In the genomic region with DNA sequence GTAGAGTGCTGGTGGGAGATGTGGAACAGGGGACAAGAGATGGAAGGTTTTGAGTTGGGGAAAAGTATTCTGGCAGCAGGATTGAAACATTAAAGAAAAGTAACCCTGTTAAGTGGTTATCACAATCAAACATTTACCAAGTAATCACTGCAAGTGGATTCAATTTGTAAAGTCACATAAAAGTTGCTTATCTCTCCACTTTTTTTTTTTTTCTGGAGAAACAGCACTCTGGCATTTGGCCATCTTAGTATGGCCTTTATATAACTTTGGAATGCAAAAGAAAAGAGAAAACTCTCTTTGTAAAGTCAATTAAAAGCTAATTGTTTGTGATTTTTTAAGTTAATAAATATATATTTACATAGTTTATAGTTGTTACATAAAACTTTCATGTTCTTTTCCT, we compare ENCODE assay signal across 16 cellular contexts.
DNase-seq lines count a peak whose midpoint lies in the region; ATAC-seq and TF ChIP-seq lines count a peak whose summit lies in the region.
"Had no signal": no experiment of that assay in that cellular context is flagged by ENCODE, and none has a peak within 500 bp of the region (broad histone marks: within the 10 kb centered on the region; RNA-seq: fewer than 3 reads in every experiment).

No MANE protein-coding gene starts in this region.

- peak overlapping the region; percentile 77; the same call in 1 of the 2 replicates for H3K4ac ChIP-seq in IMR-90 (ENCODE audit: low read depth, low read length)

- H3K27ac ChIP-seq in BLaER1 treated with 17β-estradiol and CSF1 and Interleukin-3, amounts not matched to agents 10 nM and 100 nM, result peak overlapping the region in 2 of 11 experiments; percentile 5 to 75; a peak in 4 of 22 replicates
- H3K27ac ChIP-seq in IMR-90 (ENCODE audit: insufficient read depth, low read length), result no peak overlapping the region
- H3K27ac ChIP-seq: Peyer's patch, SK-N-MC had no signal

- no peaks in the 10 kb centered on the region for H3K36me3 ChIP-seq in BLaER1 treated with 17β-estradiol and CSF1 and Interleukin-3, amounts not matched to agents 10 nM and 100 nM
- no peaks in the 10 kb centered on the region for H3K36me3 ChIP-seq in IMR-90 (ENCODE audit: control insufficient read depth, insufficient read depth, low read length)
- no peaks in the 10 kb centered on the region for H3K36me3 ChIP-seq in adipocyte (ENCODE audit: control insufficient read depth, insufficient read depth, low read length, severe bottlenecking)
- H3K36me3 ChIP-seq: HAP-1, Peyer's patch had no signal

- TF ChIP-seq CTCF in IMR-90 (conservative IDR thresholded peaks at IDR 0.05; ENCODE audit: low read depth, low read length), result no peak
- no peak for TF ChIP-seq CTCF in natural killer cell (IDR thresholded peaks at IDR 0.05)

- in situ Hi-C loops in IMR-90 (cut with MboI; ENCODE audit: low sequenced_read_pairs), result no loop called here

- H3K4me2 ChIP-seq in BLaER1 treated with 17β-estradiol and CSF1 and Interleukin-3, amounts not matched to agents 10 nM and 100 nM, result peak overlapping the region; percentile 47 to 79 (median 65); a peak in 15 of 22 replicates
- H3K4me2 ChIP-seq in IMR-90 (ENCODE audit: low read depth, low read length), result no peak overlapping the region

- H3K4me3 ChIP-seq in BLaER1 treated with 17β-estradiol and CSF1 and Interleukin-3, amounts not matched to agents 10 nM and 100 nM, result no peak overlapping the region
- H3K4me3 ChIP-seq in IMR-90 (ENCODE audit: insufficient read depth, low read depth, low read length) (no peak overlapping the region), adipocyte (ENCODE audit: low read length) (no peak overlapping the region)
- H3K4me3 ChIP-seq: HAP-1, K562, Peyer's patch, SK-N-MC had no signal

- ATAC-seq in IMR-90 (ENCODE audit: low read depth), result no peak
- no peak for ATAC-seq in natural killer cell
- no peak for ATAC-seq in GM18873 (IDR thresholded peaks at IDR 0.05; ENCODE audit: low FRiP score, unreplicated experiment)
- ATAC-seq: K562 had no signal

- intact Hi-C loops in IMR-90 (cut with micrococcal nuclease), result no loop called here
- intact Hi-C loops in natural killer cell (cut with micrococcal nuclease), result no loop called here

- no peaks in the 10 kb centered on the region for H3K9me3 Mint-ChIP-seq in natural killer cell

- H2BK5ac ChIP-seq in IMR-90 (ENCODE audit: low read depth, low read length, poor library complexity, severe bottlenecking), result no peak overlapping the region

- TF ChIP-seq RAD21 in IMR-90 (IDR thresholded peaks at IDR 0.05; ENCODE audit: low read length), result no peak

- peak overlapping the region; percentile 66; the same call in 1 of the 2 replicates for H2AK5ac ChIP-seq in IMR-90 (ENCODE audit: low read depth, low read length)

- H3K23ac ChIP-seq in IMR-90 (ENCODE audit: low read depth, low read length), result peak overlapping the region; percentile 41; the same call in 1 of the 2 replicates

- no peaks in the 10 kb centered on the region for H3K27me3 Mint-ChIP-seq in natural killer cell (ENCODE audit: low read depth in 2 of 2)

- DNase-seq in IMR-90, result no peak
- peak; percentile 13 for DNase-seq in adipocyte (ENCODE audit: low read depth)
- DNase-seq in natural killer cell, result no peak
- no peak for DNase-seq in NCI-H69 (lab: John Stamatoyannopoulos, UW)
- no peak for DNase-seq in GDM1 (lab: John Stamatoyannopoulos, UW)
- DNase-seq: Calu3, DMS53, NCI-H1436 treated with DMSO at 0.1 percent for 48 hours, NCI-H2029 treated with DMSO at 0.1 percent for 48 hours, Peyer's patch, Right ventricle myocardium superior had no signal

- H3K9me1 ChIP-seq in IMR-90 (ENCODE audit: insufficient read depth, low read length), result no peaks in the 10 kb centered on the region

- peaks cover 0 to 23% (median 0%) of the 10 kb centered on the region in 11 experiments; a peak in 3 of 22 replicates for H3K27me3 ChIP-seq in BLaER1 treated with 17β-estradiol and CSF1 and Interleukin-3, amounts not matched to agents 10 nM and 100 nM
- no peaks in the 10 kb centered on the region for H3K27me3 ChIP-seq in IMR-90 (ENCODE audit: control insufficient read depth, insufficient read depth, low read length)
- no peaks in the 10 kb centered on the region for H3K27me3 ChIP-seq in adipocyte (replicated peaks; ENCODE audit: control insufficient read depth, insufficient read depth, low read length)
- H3K27me3 ChIP-seq: Peyer's patch had no signal

- peak overlapping the region; percentile 27; the same call in 1 of the 2 replicates for H4K91ac ChIP-seq in IMR-90 (ENCODE audit: insufficient read depth, low read depth, low read length)

- dilution Hi-C loops in IMR-90 (cut with HindIII; ENCODE audit: low sequenced_read_pairs, unreplicated experiment), result no loop called here

- H4K5ac ChIP-seq in IMR-90 (ENCODE audit: low read depth, low read length), result 0 out of 2 replicates have a peak overlapping the region, but pooled peaks have one; percentile 27

- peak overlapping the region; percentile 88 for H2BK120ac ChIP-seq in IMR-90 (ENCODE audit: low read depth, low read length)

- H3K4me1 ChIP-seq in BLaER1 treated with 17β-estradiol and CSF1 and Interleukin-3, amounts not matched to agents 10 nM and 100 nM, result peaks cover 29 to 53% (median 41%) of the 10 kb centered on the region in 10 experiments
- H3K4me1 ChIP-seq in IMR-90 (ENCODE audit: control insufficient read depth, insufficient read depth, low read length) (peaks cover 3% of the 10 kb centered on the region), adipocyte (ENCODE audit: control insufficient read depth, insufficient read depth, low read length) (peaks cover 15% of the 10 kb centered on the region)
- H3K4me1 ChIP-seq: HAP-1 had no signal

- CTCF ChIA-PET in IMR-90 (lab: Yijun Ruan, JAX), result no interaction called here

- no peaks in the 10 kb centered on the region for H3K9me3 ChIP-seq in BLaER1 treated with 17β-estradiol and CSF1 and Interleukin-3, amounts not matched to agents 10 nM and 100 nM (replicated peaks in 1 of 11)
- H3K9me3 ChIP-seq in IMR-90 (ENCODE audit: control insufficient read depth, insufficient read depth, low read length), result no peaks in the 10 kb centered on the region
- H3K9me3 ChIP-seq in adipocyte (ENCODE audit: control insufficient read depth, low read length), result no peaks in the 10 kb centered on the region
- H3K9me3 ChIP-seq: HAP-1, Peyer's patch had no signal

- TF ChIP-seq POLR2A in IMR-90 (IDR thresholded peaks at IDR 0.05; ENCODE audit: low read depth, low read length), result no peak

- no peaks in the 10 kb centered on the region for H3K36me3 Mint-ChIP-seq in natural killer cell

- H3K4me3 Mint-ChIP-seq in natural killer cell, result no peak overlapping the region

- BruUV-seq in IMR-90 (replicated peaks; lab: Mats Ljungman, UMichigan), result no TSS peak

- peak overlapping the region in 1 of 2 experiments; percentile 11; a peak in 1 of 4 replicates for H4K8ac ChIP-seq in IMR-90 (ENCODE audit: low read depth in 2 of 2, low read length in 2 of 2)

- peak overlapping the region; percentile 74 for H3K14ac ChIP-seq in IMR-90 (replicated peaks; ENCODE audit: low read depth, low read length)

- no peaks in the 10 kb centered on the region for H4K20me1 ChIP-seq in BLaER1 treated with 17β-estradiol and CSF1 and Interleukin-3, amounts not matched to agents 10 nM and 100 nM
- H4K20me1 ChIP-seq in IMR-90 (ENCODE audit: insufficient read depth, low read length), result no peaks in the 10 kb centered on the region

- no peak overlapping the region for H2AK9ac ChIP-seq in IMR-90 (replicated peaks; ENCODE audit: low read depth, low read length, poor library complexity)

- peak overlapping the region; percentile 86 to 89 for H3K27ac Mint-ChIP-seq in natural killer cell

- H2BK15ac ChIP-seq in IMR-90 (ENCODE audit: low read depth, low read length), result peak overlapping the region; percentile 76; the same call in 2 of the 3 replicates

- no peak overlapping the region for H2AFZ ChIP-seq in IMR-90 (replicated peaks; ENCODE audit: low read length, poor library complexity)

- POLR2A ChIA-PET in IMR-90 (lab: Charles Lee; ENCODE audit: unreplicated experiment), result no interaction called here

- peak overlapping the region; percentile 62; the same call in 1 of the 2 replicates for H2BK20ac ChIP-seq in IMR-90 (ENCODE audit: low read depth, low read length)

- H3K4me1 Mint-ChIP-seq in natural killer cell, result peaks cover 26 to 27% of the 10 kb centered on the region in 2 donors

- H3K79me1 ChIP-seq in IMR-90 (ENCODE audit: low read depth in 1 of 2, low read length in 2 of 2), result no peaks in the 10 kb centered on the region

- H3K56ac ChIP-seq in IMR-90 (ENCODE audit: extremely low read depth, insufficient read depth, low read length), result no peak overlapping the region

- peak overlapping the region; percentile 72; the same call in 1 of the 2 replicates for H3K18ac ChIP-seq in IMR-90 (ENCODE audit: low read depth, low read length)

- H3K9ac ChIP-seq in BLaER1 treated with 17β-estradiol and CSF1 and Interleukin-3, amounts not matched to agents 10 nM and 100 nM, result no peak overlapping the region
- no peak overlapping the region for H3K9ac ChIP-seq in IMR-90 (ENCODE audit: low read depth, low read length)
- H3K9ac ChIP-seq in adipocyte (ENCODE audit: low read length), result no peak overlapping the region

TF ChIP-seq in IMR-90, 13 proteins besides CTCF, POLR2A, EP300 and RAD21 (continues in another document):
- TF ChIP-seq MAFK (IDR thresholded peaks at IDR 0.05; ENCODE audit: low read depth, low read length), result no peak
- TF ChIP-seq MXI1 (IDR thresholded peaks at IDR 0.05; ENCODE audit: borderline replicate concordance, low read depth, low read length), result no peak
- no peak for TF ChIP-seq SMC3 (IDR thresholded peaks at IDR 0.05; ENCODE audit: low read depth, low read length)
- no peak for TF ChIP-seq CEBPB (IDR thresholded peaks at IDR 0.05; ENCODE audit: low read depth, low read length)
- TF ChIP-seq CHD1 (IDR thresholded peaks at IDR 0.05; ENCODE audit: low read depth, low read length), result no peak
- TF ChIP-seq, protein P1, sequence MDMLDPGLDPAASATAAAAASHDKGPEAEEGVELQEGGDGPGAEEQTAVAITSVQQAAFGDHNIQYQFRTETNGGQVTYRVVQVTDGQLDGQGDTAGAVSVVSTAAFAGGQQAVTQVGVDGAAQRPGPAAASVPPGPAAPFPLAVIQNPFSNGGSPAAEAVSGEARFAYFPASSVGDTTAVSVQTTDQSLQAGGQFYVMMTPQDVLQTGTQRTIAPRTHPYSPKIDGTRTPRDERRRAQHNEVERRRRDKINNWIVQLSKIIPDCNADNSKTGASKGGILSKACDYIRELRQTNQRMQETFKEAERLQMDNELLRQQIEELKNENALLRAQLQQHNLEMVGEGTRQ (IDR thresholded peaks at IDR 0.05; ENCODE audit: low read depth, low read length), result no peak
- no peak for TF ChIP-seq RFX5 (IDR thresholded peaks at IDR 0.05; ENCODE audit: low read depth, low read length)
- TF ChIP-seq MAZ (IDR thresholded peaks at IDR 0.05; ENCODE audit: borderline replicate concordance, low read depth, low read length), result no peak
